10 cellular contexts compared by ENCODE assay signal in genomic region chr20:37567671-37568588, GRCh38. TPM values are rescaled to one million over a fixed set of nuclear protein-coding genes. Genes with fewer than 3 reads are reported as not detected.
DNase-seq lines count a peak whose midpoint lies in the region; ATAC-seq and TF ChIP-seq lines count a peak whose summit lies in the region.
"Had no signal": no experiment of that assay in that cellular context is flagged by ENCODE, and none has a peak within 500 bp of the region (broad histone marks: within the 10 kb centered on the region; RNA-seq: fewer than 3 reads in every experiment).

No MANE protein-coding gene starts in this region.

- H3K27ac ChIP-seq in OCI-LY7 (ENCODE audit: low read depth, low read length, poor library complexity, severe bottlenecking): no peak overlapping the region

- no peak overlapping the region for H2AFZ ChIP-seq in OCI-LY7 (ENCODE audit: low read length)

- TF ChIP-seq CTCF in OCI-LY7 (conservative IDR thresholded peaks at IDR 0.05; ENCODE audit: low read length): no peak

- H3K79me2 ChIP-seq in OCI-LY7 (ENCODE audit: insufficient read depth, low read depth, low read length): no peaks in the 10 kb centered on the region

- peaks cover 4% of the 10 kb centered on the region for H3K4me1 ChIP-seq in OCI-LY7 (ENCODE audit: insufficient read depth, low read length, poor library complexity, severe bottlenecking)

- H4K20me1 ChIP-seq in OCI-LY7 (ENCODE audit: insufficient read depth, low read length): no peaks in the 10 kb centered on the region

- DNase-seq in DMS79 treated with DMSO at 0.1 percent for 48 hours (lab: John Stamatoyannopoulos, UW) (peak; percentile 75), KG1 (lab: John Stamatoyannopoulos, UW) (peak; percentile 29), OCI-LY7 (ENCODE audit: low spot score) (no peak), iris pigment epithelial cell (ENCODE audit: low read depth) (peak; percentile 12), LoVo (ENCODE audit: low spot score) (no peak)
- DNase-seq: T-cell had no signal

- no peaks in the 10 kb centered on the region for H3K36me3 ChIP-seq in OCI-LY7 (ENCODE audit: insufficient read depth, low read length)

- intact Hi-C loops in OCI-LY7 (cut with micrococcal nuclease; ENCODE audit: unreplicated experiment): no loop called here

- no TSS peak for BruUV-seq in OCI-LY7 (replicated peaks; lab: Mats Ljungman, UMichigan)

- peak overlapping the region; percentile 41; the same call in 1 of the 2 replicates for H3K4me2 ChIP-seq in OCI-LY7 (ENCODE audit: low read length)

- H3K9me3 ChIP-seq in OCI-LY7 (ENCODE audit: low read length): no peaks in the 10 kb centered on the region

- H3K4me3 ChIP-seq in OCI-LY7 (ENCODE audit: low read depth, low read length, poor library complexity, severe bottlenecking): no peak overlapping the region

- ATAC-seq in GM18873 (IDR thresholded peaks at IDR 0.05; ENCODE audit: low FRiP score, unreplicated experiment) (no peak), HG02763 (IDR thresholded peaks at IDR 0.05; ENCODE audit: unreplicated experiment) (no peak), GM18867 (IDR thresholded peaks at IDR 0.05; ENCODE audit: unreplicated experiment) (no peak)
- ATAC-seq: activated naive CD4-positive, alpha-beta T cell treated with anti-CD3 and anti-CD28 coated beads, Interleukin-2, amount 50 U/mL, for 72 hours; T-cell had no signal

- CTCF ChIA-PET in OCI-LY7 (lab: Charles Lee; ENCODE audit: unreplicated experiment): no interaction called here

- no peaks in the 10 kb centered on the region for H3K9me2 ChIP-seq in OCI-LY7 (ENCODE audit: insufficient read depth, low read length)

- POLR2A ChIA-PET in OCI-LY7 (lab: Charles Lee): no interaction called here

RNA-seq across cellular contexts. Expression of gene BLCAP, which starts 40.3 kb away (rescaled TPM):
- 25.1 and 32.3 TPM in 2 replicates for total RNA-seq in OCI-LY7 (2014; rRNA removed; shearing (Covaris generic))
- 55.1 and 57.7 TPM in 2 replicates for total RNA-seq in OCI-LY7 (2022)

RNA-seq across cellular contexts. Expression of gene NNAT, which starts 46.9 kb away (rescaled TPM):
- not detected in 2 replicates for total RNA-seq in OCI-LY7 (2014; rRNA removed; shearing (Covaris generic))
- total RNA-seq in OCI-LY7 (2022): not detected in 2 replicates

Comparison
In these comparisons a context has a peak if more than half of its experiments do, and no peak if none do; other contexts are left out.
1. DNase-seq: peak in DMS79 treated with DMSO at 0.1 percent for 48 hours (single experiment), KG1 (single experiment) and iris pigment epithelial cell (single experiment); none in OCI-LY7 (single experiment) and LoVo (single experiment).